1 cellular context compared by ENCODE assay signal in the genomic region with DNA sequence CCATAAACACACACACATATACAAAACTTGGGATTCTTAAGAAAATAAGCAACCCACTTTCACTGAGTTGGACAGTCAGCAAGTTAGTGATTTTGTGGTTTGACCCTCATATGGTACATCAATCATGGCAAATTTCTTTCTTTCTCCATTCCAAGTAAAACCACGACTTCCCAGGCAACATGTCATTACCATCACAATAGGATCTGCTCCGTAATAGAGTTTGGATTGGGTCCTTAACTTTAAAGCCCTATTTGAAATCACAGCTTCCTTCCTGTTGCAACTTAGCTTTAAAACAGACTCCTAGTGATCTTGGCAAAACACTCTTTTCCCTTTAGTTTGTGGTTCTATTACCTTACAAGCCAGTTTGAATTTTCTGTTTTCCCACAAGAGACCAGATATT.
TF ChIP-seq lines count a peak whose summit lies in the region.

No MANE protein-coding gene starts in this region.

TF ChIP-seq in GM23338, 12 proteins besides CTCF, POLR2A, EP300 and RAD21 (continued from another document):
- TF ChIP-seq, protein P1, sequence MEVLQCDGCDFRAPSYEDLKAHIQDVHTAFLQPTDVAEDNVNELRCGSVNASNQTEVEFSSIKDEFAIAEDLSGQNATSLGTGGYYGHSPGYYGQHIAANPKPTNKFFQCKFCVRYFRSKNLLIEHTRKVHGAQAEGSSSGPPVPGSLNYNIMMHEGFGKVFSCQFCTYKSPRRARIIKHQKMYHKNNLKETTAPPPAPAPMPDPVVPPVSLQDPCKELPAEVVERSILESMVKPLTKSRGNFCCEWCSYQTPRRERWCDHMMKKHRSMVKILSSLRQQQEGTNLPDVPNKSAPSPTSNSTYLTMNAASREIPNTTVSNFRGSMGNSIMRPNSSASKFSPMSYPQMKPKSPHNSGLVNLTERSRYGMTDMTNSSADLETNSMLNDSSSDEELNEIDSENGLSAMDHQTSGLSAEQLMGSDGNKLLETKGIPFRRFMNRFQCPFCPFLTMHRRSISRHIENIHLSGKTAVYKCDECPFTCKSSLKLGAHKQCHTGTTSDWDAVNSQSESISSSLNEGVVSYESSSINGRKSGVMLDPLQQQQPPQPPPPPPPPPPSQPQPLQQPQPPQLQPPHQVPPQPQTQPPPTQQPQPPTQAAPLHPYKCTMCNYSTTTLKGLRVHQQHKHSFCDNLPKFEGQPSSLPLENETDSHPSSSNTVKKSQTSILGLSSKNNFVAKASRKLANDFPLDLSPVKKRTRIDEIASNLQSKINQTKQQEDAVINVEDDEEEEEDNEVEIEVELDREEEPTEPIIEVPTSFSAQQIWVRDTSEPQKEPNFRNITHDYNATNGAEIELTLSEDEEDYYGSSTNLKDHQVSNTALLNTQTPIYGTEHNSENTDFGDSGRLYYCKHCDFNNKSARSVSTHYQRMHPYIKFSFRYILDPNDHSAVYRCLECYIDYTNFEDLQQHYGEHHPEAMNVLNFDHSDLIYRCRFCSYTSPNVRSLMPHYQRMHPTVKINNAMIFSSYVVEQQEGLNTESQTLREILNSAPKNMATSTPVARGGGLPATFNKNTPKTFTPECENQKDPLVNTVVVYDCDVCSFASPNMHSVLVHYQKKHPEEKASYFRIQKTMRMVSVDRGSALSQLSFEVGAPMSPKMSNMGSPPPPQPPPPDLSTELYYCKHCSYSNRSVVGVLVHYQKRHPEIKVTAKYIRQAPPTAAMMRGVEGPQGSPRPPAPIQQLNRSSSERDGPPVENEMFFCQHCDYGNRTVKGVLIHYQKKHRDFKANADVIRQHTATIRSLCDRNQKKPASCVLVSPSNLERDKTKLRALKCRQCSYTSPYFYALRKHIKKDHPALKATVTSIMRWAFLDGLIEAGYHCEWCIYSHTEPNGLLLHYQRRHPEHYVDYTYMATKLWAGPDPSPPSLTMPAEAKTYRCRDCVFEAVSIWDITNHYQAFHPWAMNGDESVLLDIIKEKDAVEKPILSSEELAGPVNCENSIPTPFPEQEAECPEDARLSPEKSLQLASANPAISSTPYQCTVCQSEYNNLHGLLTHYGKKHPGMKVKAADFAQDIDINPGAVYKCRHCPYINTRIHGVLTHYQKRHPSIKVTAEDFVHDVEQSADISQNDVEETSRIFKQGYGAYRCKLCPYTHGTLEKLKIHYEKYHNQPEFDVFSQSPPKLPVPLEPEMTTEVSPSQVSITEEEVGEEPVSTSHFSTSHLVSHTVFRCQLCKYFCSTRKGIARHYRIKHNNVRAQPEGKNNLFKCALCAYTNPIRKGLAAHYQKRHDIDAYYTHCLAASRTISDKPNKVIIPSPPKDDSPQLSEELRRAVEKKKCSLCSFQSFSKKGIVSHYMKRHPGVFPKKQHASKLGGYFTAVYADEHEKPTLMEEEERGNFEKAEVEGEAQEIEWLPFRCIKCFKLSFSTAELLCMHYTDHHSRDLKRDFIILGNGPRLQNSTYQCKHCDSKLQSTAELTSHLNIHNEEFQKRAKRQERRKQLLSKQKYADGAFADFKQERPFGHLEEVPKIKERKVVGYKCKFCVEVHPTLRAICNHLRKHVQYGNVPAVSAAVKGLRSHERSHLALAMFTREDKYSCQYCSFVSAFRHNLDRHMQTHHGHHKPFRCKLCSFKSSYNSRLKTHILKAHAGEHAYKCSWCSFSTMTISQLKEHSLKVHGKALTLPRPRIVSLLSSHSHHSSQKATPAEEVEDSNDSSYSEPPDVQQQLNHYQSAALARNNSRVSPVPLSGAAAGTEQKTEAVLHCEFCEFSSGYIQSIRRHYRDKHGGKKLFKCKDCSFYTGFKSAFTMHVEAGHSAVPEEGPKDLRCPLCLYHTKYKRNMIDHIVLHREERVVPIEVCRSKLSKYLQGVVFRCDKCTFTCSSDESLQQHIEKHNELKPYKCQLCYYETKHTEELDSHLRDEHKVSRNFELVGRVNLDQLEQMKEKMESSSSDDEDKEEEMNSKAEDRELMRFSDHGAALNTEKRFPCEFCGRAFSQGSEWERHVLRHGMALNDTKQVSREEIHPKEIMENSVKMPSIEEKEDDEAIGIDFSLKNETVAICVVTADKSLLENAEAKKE (CRISPR knock-in tag; IDR thresholded peaks at IDR 0.05), result no peak
- TF ChIP-seq JUNB (IDR thresholded peaks at IDR 0.05; ENCODE audit: unreplicated experiment), result no peak
- TF ChIP-seq, protein P2, sequence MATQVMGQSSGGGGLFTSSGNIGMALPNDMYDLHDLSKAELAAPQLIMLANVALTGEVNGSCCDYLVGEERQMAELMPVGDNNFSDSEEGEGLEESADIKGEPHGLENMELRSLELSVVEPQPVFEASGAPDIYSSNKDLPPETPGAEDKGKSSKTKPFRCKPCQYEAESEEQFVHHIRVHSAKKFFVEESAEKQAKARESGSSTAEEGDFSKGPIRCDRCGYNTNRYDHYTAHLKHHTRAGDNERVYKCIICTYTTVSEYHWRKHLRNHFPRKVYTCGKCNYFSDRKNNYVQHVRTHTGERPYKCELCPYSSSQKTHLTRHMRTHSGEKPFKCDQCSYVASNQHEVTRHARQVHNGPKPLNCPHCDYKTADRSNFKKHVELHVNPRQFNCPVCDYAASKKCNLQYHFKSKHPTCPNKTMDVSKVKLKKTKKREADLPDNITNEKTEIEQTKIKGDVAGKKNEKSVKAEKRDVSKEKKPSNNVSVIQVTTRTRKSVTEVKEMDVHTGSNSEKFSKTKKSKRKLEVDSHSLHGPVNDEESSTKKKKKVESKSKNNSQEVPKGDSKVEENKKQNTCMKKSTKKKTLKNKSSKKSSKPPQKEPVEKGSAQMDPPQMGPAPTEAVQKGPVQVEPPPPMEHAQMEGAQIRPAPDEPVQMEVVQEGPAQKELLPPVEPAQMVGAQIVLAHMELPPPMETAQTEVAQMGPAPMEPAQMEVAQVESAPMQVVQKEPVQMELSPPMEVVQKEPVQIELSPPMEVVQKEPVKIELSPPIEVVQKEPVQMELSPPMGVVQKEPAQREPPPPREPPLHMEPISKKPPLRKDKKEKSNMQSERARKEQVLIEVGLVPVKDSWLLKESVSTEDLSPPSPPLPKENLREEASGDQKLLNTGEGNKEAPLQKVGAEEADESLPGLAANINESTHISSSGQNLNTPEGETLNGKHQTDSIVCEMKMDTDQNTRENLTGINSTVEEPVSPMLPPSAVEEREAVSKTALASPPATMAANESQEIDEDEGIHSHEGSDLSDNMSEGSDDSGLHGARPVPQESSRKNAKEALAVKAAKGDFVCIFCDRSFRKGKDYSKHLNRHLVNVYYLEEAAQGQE (IDR thresholded peaks at IDR 0.05; ENCODE audit: unreplicated experiment), result no peak
